8 cellular contexts compared by ENCODE assay signal in genomic region chr17:44829558-44830358, GRCh38. TPM values are rescaled to one million over a fixed set of nuclear protein-coding genes. Genes with fewer than 3 reads are reported as not detected.
DNase-seq lines count a peak whose midpoint lies in the region; ATAC-seq and TF ChIP-seq lines count a peak whose summit lies in the region.

TSS of gene GJC1 (minus strand) at chr17:44830287. CDS start at chr17:44805817, 24,470 bp downstream.

- H2BK120ac ChIP-seq in IMR-90 (ENCODE audit: low read depth, low read length) = peak within 1 kb of the TSS; percentile 72

- peak within 1 kb of the TSS; percentile 72; the same call in 2 of the 3 replicates for H2BK15ac ChIP-seq in IMR-90 (ENCODE audit: low read depth, low read length)

- H3K79me1 ChIP-seq in IMR-90 (ENCODE audit: low read depth in 1 of 2, low read length in 2 of 2) = peaks cover 6 to 18% of the 10 kb centered on the region in 2 experiments; a peak in 2 of 4 replicates

- H2BK20ac ChIP-seq in IMR-90 (ENCODE audit: low read depth, low read length) = peak within 1 kb of the TSS; percentile 0; the same call in 1 of the 2 replicates

- H3K9me3 Mint-ChIP-seq in activated CD8-positive, alpha-beta T cell treated with anti-CD3 and anti-CD28 coated beads for 36 hours = no peaks in the 10 kb centered on the region
- peaks cover 5% of the 10 kb centered on the region for H3K9me3 Mint-ChIP-seq in nephron progenitor cell

- peak within 1 kb of the TSS; percentile 76 for H4K91ac ChIP-seq in IMR-90 (ENCODE audit: insufficient read depth, low read depth, low read length)

- peak within 1 kb of the TSS; percentile 94 for H2AK9ac ChIP-seq in IMR-90 (replicated peaks; ENCODE audit: low read depth, low read length, poor library complexity)

- no peaks in the 10 kb centered on the region for H3K36me3 ChIP-seq in IMR-90 (ENCODE audit: control insufficient read depth, insufficient read depth, low read length)

- H3K27me3 ChIP-seq in IMR-90 (ENCODE audit: control insufficient read depth, insufficient read depth, low read length) = no peaks in the 10 kb centered on the region

- H3K4ac ChIP-seq in IMR-90 (ENCODE audit: low read depth, low read length) = peak within 1 kb of the TSS; percentile 77

- peak within 1 kb of the TSS; percentile 75 for H2AK5ac ChIP-seq in IMR-90 (ENCODE audit: low read depth, low read length)

- H3K56ac ChIP-seq in IMR-90 (ENCODE audit: extremely low read depth, insufficient read depth, low read length) = peak within 1 kb of the TSS; percentile 84

- peak within 1 kb of the TSS; percentile 6 for H3K27ac Mint-ChIP-seq in activated CD8-positive, alpha-beta T cell treated with anti-CD3 and anti-CD28 coated beads for 36 hours
- peak within 1 kb of the TSS; percentile 98 for H3K27ac Mint-ChIP-seq in nephron progenitor cell

- peak; percentile 77 for ATAC-seq in IMR-90 (ENCODE audit: low read depth)
- peak; percentile 70 for ATAC-seq in activated CD8-positive, alpha-beta T cell treated with anti-CD3 and anti-CD28 coated beads for 36 hours
- no peak for ATAC-seq in HG03565 (IDR thresholded peaks at IDR 0.05; ENCODE audit: unreplicated experiment)
- no peak for ATAC-seq in HG03354 (IDR thresholded peaks at IDR 0.05; ENCODE audit: poor library complexity, severe bottlenecking, unreplicated experiment)

- peaks cover 44% of the 10 kb centered on the region for H3K27me3 Mint-ChIP-seq in activated CD8-positive, alpha-beta T cell treated with anti-CD3 and anti-CD28 coated beads for 36 hours
- H3K27me3 Mint-ChIP-seq in nephron progenitor cell (ENCODE audit: low read depth, poor library complexity) = no peaks in the 10 kb centered on the region

- peak within 1 kb of the TSS; percentile 86 for H3K27ac ChIP-seq in IMR-90 (ENCODE audit: insufficient read depth, low read length)

- WGBS in IMR-90 (ENCODE audit: extremely low coverage in 2 of 2, insufficient read length in 1 of 2), 2 experiments = 0% methylated on average over 71 of the region's 120 CpGs; no CpG with 5 or more reads in 1 of the 2 experiments

- peak within 1 kb of the TSS; percentile 97 for H3K4me2 ChIP-seq in IMR-90 (ENCODE audit: low read depth, low read length)

- H3K9me3 ChIP-seq in IMR-90 (ENCODE audit: control insufficient read depth, insufficient read depth, low read length) = no peaks in the 10 kb centered on the region

- H2BK5ac ChIP-seq in IMR-90 (ENCODE audit: low read depth, low read length, poor library complexity, severe bottlenecking) = peak within 1 kb of the TSS; percentile 75

- H4K8ac ChIP-seq in IMR-90 (ENCODE audit: low read depth in 2 of 2, low read length in 2 of 2) = peak within 1 kb of the TSS; percentile 82 to 92

- TF ChIP-seq CTCF in IMR-90 (conservative IDR thresholded peaks at IDR 0.05; ENCODE audit: low read depth, low read length) = no peak
- TF ChIP-seq CTCF in activated CD8-positive, alpha-beta T cell treated with anti-CD3 and anti-CD28 coated beads for 36 hours (IDR thresholded peaks at IDR 0.05) = no peak
- no peak for TF ChIP-seq CTCF in fibroblast of pulmonary artery (IDR thresholded peaks at IDR 0.05; ENCODE audit: low read length, missing control alignments)
- no peak for TF ChIP-seq CTCF in nephron progenitor cell (IDR thresholded peaks at IDR 0.05)

- DNase-seq in Caki2 (ENCODE audit: low read depth) (peak; percentile 51), IMR-90 (no peak), fibroblast of pulmonary artery (ENCODE audit: low read depth) (no peak), nephron progenitor cell (peak; percentile 77), DMS79 treated with DMSO at 0.1 percent for 48 hours (lab: John Stamatoyannopoulos, UW) (no peak)
- peak; percentile 28 for DNase-seq in activated CD8-positive, alpha-beta T cell treated with anti-CD3 and anti-CD28 coated beads for 36 hours

- peak within 1 kb of the TSS; percentile 56 for H3K18ac ChIP-seq in IMR-90 (ENCODE audit: low read depth, low read length)

- in situ Hi-C loops in Caki2 (cut with HindIII; ENCODE audit: low pct_unique_long_range_greater_than_20kb, low sequenced_read_pairs) (no loop called here), IMR-90 (cut with MboI; ENCODE audit: low sequenced_read_pairs) (loop anchor here (5.0 kb wide), 1 partner anchor 37 kb away; no protein-coding TSS in a partner anchor)

- intact Hi-C loops in IMR-90 (cut with micrococcal nuclease) = loop anchor here (1.0 kb wide), 1 partner anchor 50 kb away; no protein-coding TSS in a partner anchor
- intact Hi-C loops in activated CD8-positive, alpha-beta T cell treated with anti-CD3 and anti-CD28 coated beads for 36 hours (cut with micrococcal nuclease) = no loop called here

- H3K14ac ChIP-seq in IMR-90 (replicated peaks; ENCODE audit: low read depth, low read length) = peak within 1 kb of the TSS; percentile 95

- TF ChIP-seq RAD21 in IMR-90 (IDR thresholded peaks at IDR 0.05; ENCODE audit: low read length) = no peak

- H3K23ac ChIP-seq in IMR-90 (ENCODE audit: low read depth, low read length) = peak within 1 kb of the TSS; percentile 91

- peaks cover 2% of the 10 kb centered on the region for H3K4me1 ChIP-seq in IMR-90 (ENCODE audit: control insufficient read depth, insufficient read depth, low read length)

- BruUV-seq in IMR-90 (replicated peaks; lab: Mats Ljungman, UMichigan) = no TSS peak

- CTCF ChIA-PET in IMR-90 (lab: Yijun Ruan, JAX) = no interaction called here
- CTCF ChIA-PET in activated CD8-positive, alpha-beta T cell treated with anti-CD3 and anti-CD28 coated beads for 36 hours (lab: Charles Lee) = interaction anchor here (1.2 to 1.8 kb wide), 4 partner anchors 22 to 52 kb away, joined by 3 to 11 read pairs (median 6); no protein-coding TSS in a partner anchor

- H3K4me1 Mint-ChIP-seq in activated CD8-positive, alpha-beta T cell treated with anti-CD3 and anti-CD28 coated beads for 36 hours (ENCODE audit: low read depth) = peaks cover 9% of the 10 kb centered on the region
- H3K4me1 Mint-ChIP-seq in nephron progenitor cell = peaks cover 50% of the 10 kb centered on the region

- H4K5ac ChIP-seq in IMR-90 (ENCODE audit: low read depth, low read length) = peak within 1 kb of the TSS; percentile 50

- no peaks in the 10 kb centered on the region for H3K36me3 Mint-ChIP-seq in activated CD8-positive, alpha-beta T cell treated with anti-CD3 and anti-CD28 coated beads for 36 hours (ENCODE audit: low read depth)
- H3K36me3 Mint-ChIP-seq in nephron progenitor cell (ENCODE audit: low read depth) = peaks cover 2% of the 10 kb centered on the region

- H2AFZ ChIP-seq in IMR-90 (replicated peaks; ENCODE audit: low read length, poor library complexity) = peak within 1 kb of the TSS; percentile 88

- H4K20me1 ChIP-seq in IMR-90 (ENCODE audit: insufficient read depth, low read length) = 0 out of 2 replicates have a peak, but pooled peaks cover 3% of the 10 kb centered on the region

- no peak; the same call in 1 of the 2 replicates for TF ChIP-seq POLR2A in IMR-90 (IDR thresholded peaks at IDR 0.05; ENCODE audit: low read depth, low read length)

- 0 out of 2 replicates have a peak, but pooled peaks cover 4% of the 10 kb centered on the region for H3K9me1 ChIP-seq in IMR-90 (ENCODE audit: insufficient read depth, low read length)

- dilution Hi-C loops in IMR-90 (cut with HindIII; ENCODE audit: low sequenced_read_pairs, unreplicated experiment) = no loop called here

- peak within 1 kb of the TSS; percentile 76 for H3K4me3 Mint-ChIP-seq in activated CD8-positive, alpha-beta T cell treated with anti-CD3 and anti-CD28 coated beads for 36 hours
- H3K4me3 Mint-ChIP-seq in nephron progenitor cell = peak within 1 kb of the TSS; percentile 99

- POLR2A ChIA-PET in IMR-90 (lab: Charles Lee; ENCODE audit: unreplicated experiment) = no interaction called here
- POLR2A ChIA-PET in activated CD8-positive, alpha-beta T cell treated with anti-CD3 and anti-CD28 coated beads for 36 hours (lab: Charles Lee) = interaction anchor here (0.6 kb wide), 1 partner anchor 205 kb away, joined by 3 read pairs; no protein-coding TSS in a partner anchor

- peak within 1 kb of the TSS; percentile 94 for H3K9ac ChIP-seq in IMR-90 (ENCODE audit: low read depth, low read length)

- H3K4me3 ChIP-seq in IMR-90 (ENCODE audit: insufficient read depth, low read depth, low read length) (peak within 1 kb of the TSS; percentile 77), fibroblast of pulmonary artery (replicated peaks; ENCODE audit: low read depth, low read length) (peak within 1 kb of the TSS; percentile 88)

TF ChIP-seq in IMR-90, 13 proteins besides CTCF, POLR2A, EP300 and RAD21:
- TF ChIP-seq CEBPB (IDR thresholded peaks at IDR 0.05; ENCODE audit: low read depth, low read length) = no peak
- peak; percentile 24; the same call in 1 of the 2 replicates for TF ChIP-seq MXI1 (IDR thresholded peaks at IDR 0.05; ENCODE audit: borderline replicate concordance, low read depth, low read length)
- peak; percentile 22; the same call in 1 of the 2 replicates for TF ChIP-seq MAZ (IDR thresholded peaks at IDR 0.05; ENCODE audit: borderline replicate concordance, low read depth, low read length)
- peak; percentile 53; the same call in 1 of the 2 replicates for TF ChIP-seq BHLHE40 (IDR thresholded peaks at IDR 0.05; ENCODE audit: low read depth, low read length)

RNA-seq across cellular contexts. Expression of gene GJC1, which starts in this region (rescaled TPM):
- 19.9 and 26.3 TPM in 2 replicates for total RNA-seq in Caki2 (2014; rRNA removed; shearing (Covaris generic); ENCODE audit: low replicate concordance)
- total RNA-seq in IMR-90 (2012; rRNA removed) = 53.3 and 69.7 TPM in 2 replicates
- polyA plus RNA-seq in IMR-90 (2012; rRNA removed) = 23.9 and 24.1 TPM in 2 replicates
- 7.1 and 11.9 TPM in 2 replicates for polyA plus RNA-seq in IMR-90 (2012; cell fraction: cytosol; rRNA removed)
- polyA plus RNA-seq in IMR-90 (2012; cell fraction: nucleus; rRNA removed; ENCODE audit: low replicate concordance) = 6.7 and 19.1 TPM in 2 replicates
- total RNA-seq in activated CD8-positive, alpha-beta T cell treated with anti-CD3 and anti-CD28 coated beads for 36 hours = 1 to 10 TPM; 5.6 TPM

Comparison
In these comparisons a context has a peak if more than half of its experiments do, and no peak if none do; other contexts are left out.
1. DNase-seq: peak in Caki2 (single experiment), activated CD8-positive, alpha-beta T cell treated with anti-CD3 and anti-CD28 coated beads for 36 hours (single experiment) and nephron progenitor cell (single experiment); none in IMR-90 (single experiment), fibroblast of pulmonary artery (single experiment) and DMS79 treated with DMSO at 0.1 percent for 48 hours (single experiment).
2. ATAC-seq: peak in IMR-90 (single experiment) and activated CD8-positive, alpha-beta T cell treated with anti-CD3 and anti-CD28 coated beads for 36 hours (single experiment); none in HG03565 (single experiment) and HG03354 (single experiment).